10 cellular contexts compared by ENCODE assay signal in genomic region chr6:29576056-29576455, GRCh38. TPM values are rescaled to one million over a fixed set of nuclear protein-coding genes. Genes with fewer than 3 reads are reported as not detected.
"Had no signal": no experiment of that assay in that cellular context is flagged by ENCODE, and none has a peak within 500 bp of the region (broad histone marks: within the 10 kb centered on the region; RNA-seq: fewer than 3 reads in every experiment).

No MANE protein-coding gene starts in this region.

- H3K27ac ChIP-seq: GM23248 had no signal

- H3K4me1 ChIP-seq: HAP-1 had no signal

- DNase-seq: GM23248, GOT3, H7, HFFc6, IMR-90 had no signal

- H2AFZ ChIP-seq: GM23248 had no signal

- H3K9me3 ChIP-seq: HAP-1 had no signal

- H3K36me3 ChIP-seq: HAP-1 had no signal

- H3K4me3 ChIP-seq: GM23248, HAP-1, K562 had no signal

- H3K9ac ChIP-seq: GM23248 had no signal

- FAIRE-seq: HTR-8/SVneo, K562 had no signal

RNA-seq across cellular contexts. Expression of gene OR2H2, which starts 8.9 kb away (rescaled TPM):
- total RNA-seq: GM23248, H4, H7, HFFc6, HT-29, IMR-90, K562 had no signal
- polyA plus RNA-seq: GM23248, IMR-90, K562 had no signal

RNA-seq across cellular contexts. Expression of gene UBD, which starts 16.5 kb away (rescaled TPM):
- total RNA-seq: GM23248, H7, HFFc6, HT-29, IMR-90, K562 had no signal
- polyA plus RNA-seq: GM23248, IMR-90, K562 had no signal
